In genomic region chr1:186849824-186850223, GRCh38 we compare ENCODE assay signal across 12 cellular contexts. TPM values are rescaled to one million over a fixed set of nuclear protein-coding genes. Genes with fewer than 3 reads are reported as not detected.
DNase-seq lines count a peak whose midpoint lies in the region; ATAC-seq and TF ChIP-seq lines count a peak whose summit lies in the region.
"Had no signal": no experiment of that assay in that cellular context is flagged by ENCODE, and none has a peak within 500 bp of the region (broad histone marks: within the 10 kb centered on the region; RNA-seq: fewer than 3 reads in every experiment).

No MANE protein-coding gene starts in this region.

- H3K27ac ChIP-seq in naive thymus-derived CD4-positive, alpha-beta T cell (ENCODE audit: low read depth, low read length), result no peak overlapping the region
- peak overlapping the region in 1 of 2 donors; percentile 1 for H3K27ac ChIP-seq in breast epithelium

- ATAC-seq in GM19025 (IDR thresholded peaks at IDR 0.05; ENCODE audit: low read depth, unreplicated experiment) (peak; percentile 30), HG02642 (IDR thresholded peaks at IDR 0.05; ENCODE audit: poor library complexity, unreplicated experiment) (peak; percentile 47), HG03565 (IDR thresholded peaks at IDR 0.05; ENCODE audit: unreplicated experiment) (peak; percentile 22)
- ATAC-seq in naive thymus-derived CD4-positive, alpha-beta T cell, result peak; percentile 34
- ATAC-seq: GM23338 had no signal

- H3K9me3 Mint-ChIP-seq in naive thymus-derived CD4-positive, alpha-beta T cell, result no peaks in the 10 kb centered on the region
- H3K9me3 Mint-ChIP-seq in mesothelial cell of epicardium, result no peaks in the 10 kb centered on the region
- H3K9me3 Mint-ChIP-seq: brain, GM23338 had no signal

- H3K36me3 ChIP-seq in naive thymus-derived CD4-positive, alpha-beta T cell (ENCODE audit: control insufficient read depth in 2 of 3, insufficient read depth in 3 of 3, low read length in 3 of 3), result no peaks in the 10 kb centered on the region
- H3K36me3 ChIP-seq in breast epithelium, result no peaks in the 10 kb centered on the region

- H3K4me1 Mint-ChIP-seq in naive thymus-derived CD4-positive, alpha-beta T cell, result peaks cover 0 to 2% (median 0%) of the 10 kb centered on the region in 7 donors
- no peaks in the 10 kb centered on the region for H3K4me1 Mint-ChIP-seq in mesothelial cell of epicardium
- H3K4me1 Mint-ChIP-seq: GM23338 had no signal

- CTCF ChIA-PET in naive thymus-derived CD4-positive, alpha-beta T cell (lab: Charles Lee), result no interaction called here

- no peak for TF ChIP-seq CTCF in mesothelial cell of epicardium (IDR thresholded peaks at IDR 0.05; ENCODE audit: unreplicated experiment)
- TF ChIP-seq CTCF in breast epithelium (IDR thresholded peaks at IDR 0.05), result no peak

- no peak for DNase-seq in naive thymus-derived CD4-positive, alpha-beta T cell
- DNase-seq in mesothelial cell of epicardium (ENCODE audit: low spot score in 2 of 2, unreplicated experiment in 2 of 2) (no peak), iPS-NIHi7 (ENCODE audit: extremely low spot score) (no peak), breast epithelium (ENCODE audit: low spot score in 2 of 2) (no peak)
- DNase-seq: activated CD8-positive, alpha-beta memory T cell treated with anti-CD3 and anti-CD28 coated beads, Interleukin-2, amount 50 U/mL, for 4 hours; DMS79; NCI-H774 had no signal

- no peaks in the 10 kb centered on the region for H3K4me1 ChIP-seq in naive thymus-derived CD4-positive, alpha-beta T cell (ENCODE audit: control insufficient read depth in 2 of 2, insufficient read depth in 2 of 2, low read length in 2 of 2)
- no peaks in the 10 kb centered on the region for H3K4me1 ChIP-seq in breast epithelium

- no peaks in the 10 kb centered on the region for H3K36me3 Mint-ChIP-seq in naive thymus-derived CD4-positive, alpha-beta T cell
- H3K36me3 Mint-ChIP-seq in mesothelial cell of epicardium, result no peaks in the 10 kb centered on the region
- H3K36me3 Mint-ChIP-seq: brain had no signal

- H3K27me3 ChIP-seq in naive thymus-derived CD4-positive, alpha-beta T cell (ENCODE audit: control insufficient read depth in 2 of 2, insufficient read depth in 2 of 2, low read length in 2 of 2), result peaks cover 0 to 3% of the 10 kb centered on the region in 2 donors
- no peaks in the 10 kb centered on the region for H3K27me3 ChIP-seq in breast epithelium

- no peaks in the 10 kb centered on the region for H3K9me3 ChIP-seq in naive thymus-derived CD4-positive, alpha-beta T cell (ENCODE audit: control insufficient read depth in 2 of 3, low read length in 3 of 3)
- no peaks in the 10 kb centered on the region for H3K9me3 ChIP-seq in breast epithelium

- no peak overlapping the region for H3K4me3 Mint-ChIP-seq in naive thymus-derived CD4-positive, alpha-beta T cell
- H3K4me3 Mint-ChIP-seq in mesothelial cell of epicardium, result no peak overlapping the region
- H3K4me3 Mint-ChIP-seq: brain, GM23338 had no signal

- H3K4me3 ChIP-seq in naive thymus-derived CD4-positive, alpha-beta T cell (ENCODE audit: low read length), result no peak overlapping the region
- H3K4me3 ChIP-seq in breast epithelium, result no peak overlapping the region
- H3K4me3 ChIP-seq: GM23338 had no signal

- H3K27ac Mint-ChIP-seq in naive thymus-derived CD4-positive, alpha-beta T cell, result no peak overlapping the region
- no peak overlapping the region for H3K27ac Mint-ChIP-seq in mesothelial cell of epicardium
- H3K27ac Mint-ChIP-seq: brain, GM23338 had no signal

- POLR2A ChIA-PET in naive thymus-derived CD4-positive, alpha-beta T cell (lab: Charles Lee), result no interaction called here

- peaks cover 0 to 17% (median 6%) of the 10 kb centered on the region in 5 donors for H3K27me3 Mint-ChIP-seq in naive thymus-derived CD4-positive, alpha-beta T cell
- H3K27me3 Mint-ChIP-seq in mesothelial cell of epicardium (ENCODE audit: low read depth), result no peaks in the 10 kb centered on the region
- H3K27me3 Mint-ChIP-seq: brain had no signal

- TF ChIP-seq POLR2A in breast epithelium (IDR thresholded peaks at IDR 0.05), result no peak

- intact Hi-C loops in naive thymus-derived CD4-positive, alpha-beta T cell (cut with micrococcal nuclease), result no loop called here
- intact Hi-C loops in breast epithelium (cut with DNase I; ENCODE audit: low total_unique reads), result no loop called here

RNA-seq across cellular contexts. Expression of gene PLA2G4A, which starts 21.1 kb away (rescaled TPM):
- 1 to 10 TPM in 1 of 5 experiments, under 1 TPM in 2, not detected in 2; 0.13 to 2.8 (median 0.24) TPM for total RNA-seq in naive thymus-derived CD4-positive, alpha-beta T cell
- polyA plus RNA-seq in naive thymus-derived CD4-positive, alpha-beta T cell, result not detected
- 10.1 to 12.5 TPM (median 11.8 TPM) in 3 replicates for total RNA-seq in mesothelial cell of epicardium
- 10 to 100 TPM in 1 of 3 donors, 1 to 10 TPM in 2; 5.6 to 13.3 (median 7.4) TPM for total RNA-seq in breast epithelium
